8 cellular contexts compared by ENCODE assay signal in the genomic region with DNA sequence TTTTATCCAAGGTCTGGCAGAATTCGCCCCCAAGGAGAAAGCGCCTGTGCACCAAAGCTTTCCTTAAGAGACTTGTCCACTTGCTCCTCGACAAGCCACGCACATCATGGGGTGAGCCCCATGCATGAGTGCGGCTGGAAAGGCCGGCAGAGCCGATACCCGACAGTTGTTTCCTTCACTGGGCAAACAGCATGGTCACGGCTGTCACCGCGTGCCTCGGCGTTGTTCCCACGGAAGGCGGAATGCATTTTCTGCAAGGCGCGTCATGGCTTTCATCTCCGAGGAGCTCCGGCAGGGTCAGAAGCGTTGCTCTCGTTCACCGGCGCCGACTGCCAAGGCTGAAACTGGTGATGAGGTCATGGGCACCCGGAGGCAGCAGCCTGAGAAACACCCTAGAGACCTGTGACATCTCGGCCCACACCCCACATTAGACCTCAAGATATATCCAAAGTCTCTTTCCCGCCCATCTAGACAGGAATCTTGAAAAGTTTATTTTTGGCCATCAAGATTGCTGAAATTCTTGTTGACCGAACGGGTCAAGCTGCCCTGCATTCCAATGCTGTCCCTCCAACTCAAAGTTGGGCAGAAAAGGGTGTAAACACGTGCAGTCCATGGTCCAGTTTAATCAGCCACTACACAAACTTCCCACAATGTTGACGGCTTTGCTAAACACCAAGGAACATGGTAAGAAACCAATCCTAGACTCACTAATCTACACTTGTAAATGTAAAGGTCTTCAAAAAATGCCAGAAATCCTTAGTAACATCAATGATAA. TPM values are rescaled to one million over a fixed set of nuclear protein-coding genes. Genes with fewer than 3 reads are reported as not detected.
DNase-seq lines count a peak whose midpoint lies in the region; ATAC-seq and TF ChIP-seq lines count a peak whose summit lies in the region.

No MANE protein-coding gene starts in this region.

- peak overlapping the region; percentile 81 for H3K4me3 ChIP-seq in iPS-11a (ENCODE audit: low read depth, low read length)
- H3K4me3 ChIP-seq in rectal smooth muscle tissue (ENCODE audit: low read length) = peak overlapping the region; percentile 73

- CTCF ChIA-PET in Calu3 (lab: Charles Lee) = no interaction called here

- peak overlapping the region; percentile 92 for H3K27ac ChIP-seq in rectal smooth muscle tissue (ENCODE audit: low read depth, low read length)

- no peaks in the 10 kb centered on the region for H3K27me3 ChIP-seq in rectal smooth muscle tissue (ENCODE audit: control insufficient read depth, insufficient read depth, low read length)

- BruUV-seq in Calu3 (replicated peaks; lab: Mats Ljungman, UMichigan) = TSS peak; percentile 79

- intact Hi-C loops in Calu3 (cut with micrococcal nuclease; ENCODE audit: unreplicated experiment) = no loop called here

- H3K4me1 ChIP-seq in rectal smooth muscle tissue (ENCODE audit: control insufficient read depth, insufficient read depth, low read length) = peaks cover 2% of the 10 kb centered on the region

- H3K36me3 ChIP-seq in rectal smooth muscle tissue (ENCODE audit: control insufficient read depth, insufficient read depth, low read length) = no peaks in the 10 kb centered on the region

- no peaks in the 10 kb centered on the region for H3K27me3 Mint-ChIP-seq in Calu3 (ENCODE audit: unreplicated experiment)

- no peak overlapping the region for H3K9ac ChIP-seq in rectal smooth muscle tissue (ENCODE audit: low read length)

- peaks cover 14% of the 10 kb centered on the region for H3K36me3 Mint-ChIP-seq in Calu3 (ENCODE audit: insufficient read depth, unreplicated experiment)

- no peaks in the 10 kb centered on the region for H3K9me3 Mint-ChIP-seq in Calu3 (ENCODE audit: low read depth, unreplicated experiment)

- H3K27ac Mint-ChIP-seq in Calu3 (ENCODE audit: unreplicated experiment) = peak overlapping the region; percentile 30

- no peaks in the 10 kb centered on the region for H3K4me1 Mint-ChIP-seq in Calu3 (ENCODE audit: low read depth, unreplicated experiment)

- TF ChIP-seq CTCF in Calu3 (IDR thresholded peaks at IDR 0.05; ENCODE audit: unreplicated experiment) = no peak

- H3K4me3 Mint-ChIP-seq in Calu3 (ENCODE audit: low read depth, unreplicated experiment) = peak overlapping the region; percentile 65

- ATAC-seq in HG02852 (IDR thresholded peaks at IDR 0.05; ENCODE audit: unreplicated experiment) = no peak
- ATAC-seq in HG02938 (IDR thresholded peaks at IDR 0.05; ENCODE audit: unreplicated experiment) = no peak
- ATAC-seq in GM19324 (IDR thresholded peaks at IDR 0.05; ENCODE audit: low FRiP score, unreplicated experiment) = no peak

- DNase-seq in Calu3 (peak; percentile 22), LHCN-M2 (ENCODE audit: low read depth) (peak; percentile 76), astrocyte of the hippocampus (ENCODE audit: low read depth, low spot score) (peak; percentile 90)

RNA-seq across cellular contexts. Expression of a gene that starts 0.6 kb away (rescaled TPM):
- total RNA-seq in Calu3 (2022) = 37.4 and 44.3 TPM in 2 replicates
- total RNA-seq in LHCN-M2 (2014; rRNA removed) = 34.9 and 40.4 TPM in 2 replicates
- 21.5 TPM for polyA plus RNA-seq in LHCN-M2 (2012)

Comparison
In these comparisons a context has a peak if more than half of its experiments do, and no peak if none do; other contexts are left out.
1. DNase-seq: peak in every context shown above with its lines; median percentile 90 in astrocyte of the hippocampus; 76 in LHCN-M2; 22 in Calu3.